33 cellular contexts compared by ENCODE assay signal in the genomic region with DNA sequence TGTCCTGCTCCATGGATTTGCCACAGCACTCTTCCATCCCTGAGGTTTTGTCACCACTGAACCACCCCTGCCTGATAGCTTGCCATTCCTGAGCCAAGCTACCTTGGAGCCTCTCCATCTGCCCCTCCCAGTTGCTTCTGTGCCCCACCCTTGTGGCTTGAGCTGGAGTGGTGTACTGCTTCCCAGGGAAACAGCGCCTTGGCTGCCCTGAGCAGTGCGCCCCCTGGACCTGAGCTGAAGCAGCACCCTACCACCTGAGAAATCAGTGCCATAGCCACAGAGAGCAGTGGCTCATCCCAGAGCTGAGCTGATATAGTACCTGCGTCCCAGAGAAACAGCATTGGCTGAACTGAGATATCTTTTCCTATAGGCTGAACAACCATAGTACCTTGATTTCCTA. TPM values are rescaled to one million over a fixed set of nuclear protein-coding genes. Genes with fewer than 3 reads are reported as not detected.
"Had no signal": no experiment of that assay in that cellular context is flagged by ENCODE, and none has a peak within 500 bp of the region (broad histone marks: within the 10 kb centered on the region; RNA-seq: fewer than 3 reads in every experiment).

No MANE protein-coding gene starts in this region.

- H3K36me3 Mint-ChIP-seq: brain had no signal

- H3K36me3 ChIP-seq: adrenal gland, heart left ventricle, right atrium auricular region, thoracic aorta, uterus had no signal

- H3K4me3 Mint-ChIP-seq: activated naive CD4-positive, alpha-beta T cell treated with anti-CD3 and anti-CD28 coated beads for 36 hours; activated naive CD8-positive, alpha-beta T cell treated with anti-CD3 and anti-CD28 coated beads for 36 hours; activated T-cell treated with anti-CD3 and anti-CD28 coated beads, Interleukin-2, amount 50 U/mL, for 72 hours; brain; naive thymus-derived CD8-positive, alpha-beta T cell; neural crest cell; stimulated activated naive CD8-positive, alpha-beta T cell treated with anti-CD3 and anti-CD28 coated beads, Interleukin-15, Interleukin-2, amounts not matched to agents 100 ng/mL and 50 ng/mL, for 24 hours; T-helper 2 cell treated with Interferon-gamma antibody and Interleukin-4, amounts not matched to agents 5 μg/mL and 100 μg/mL, for 36 hours had no signal

- ATAC-seq: activated T-cell treated with anti-CD3 and anti-CD28 coated beads, Interleukin-2, amount 50 U/mL, for 72 hours; heart left ventricle; naive thymus-derived CD8-positive, alpha-beta T cell had no signal

- H3K27ac Mint-ChIP-seq: activated naive CD4-positive, alpha-beta T cell treated with anti-CD3 and anti-CD28 coated beads for 36 hours; activated naive CD8-positive, alpha-beta T cell treated with anti-CD3 and anti-CD28 coated beads for 36 hours; activated T-cell treated with anti-CD3 and anti-CD28 coated beads, Interleukin-2, amount 50 U/mL, for 72 hours; brain; naive thymus-derived CD8-positive, alpha-beta T cell; stimulated activated naive CD8-positive, alpha-beta T cell treated with anti-CD3 and anti-CD28 coated beads, Interleukin-15, Interleukin-2, amounts not matched to agents 100 ng/mL and 50 ng/mL, for 24 hours; T-helper 2 cell treated with Interferon-gamma antibody and Interleukin-4, amounts not matched to agents 5 μg/mL and 100 μg/mL, for 36 hours had no signal

- H3K27me3 Mint-ChIP-seq: brain had no signal

- H3K4me3 ChIP-seq: adrenal gland, coronary artery, dorsolateral prefrontal cortex, heart left ventricle, right atrium auricular region, thoracic aorta, uterus had no signal

- H3K4me1 ChIP-seq: adrenal gland, heart left ventricle, right atrium auricular region, uterus had no signal

- H3K4me1 Mint-ChIP-seq: activated naive CD8-positive, alpha-beta T cell treated with anti-CD3 and anti-CD28 coated beads for 36 hours; brain; naive thymus-derived CD8-positive, alpha-beta T cell; neural crest cell had no signal

- DNase-seq: activated CD4-positive, alpha-beta T cell treated with anti-CD3 and anti-CD28 coated beads for 4 hours; activated CD4-positive, alpha-beta T cell treated with anti-CD3 and anti-CD28 coated beads, Interleukin-2, amount 50 U/mL, for 4 hours; activated naive CD4-positive, alpha-beta T cell treated with anti-CD3 and anti-CD28 coated beads for 36 hours; activated naive CD8-positive, alpha-beta T cell treated with anti-CD3 and anti-CD28 coated beads for 36 hours; activated T-cell treated with anti-CD3 and anti-CD28 coated beads for 4 hours; activated T-cell treated with anti-CD3 and anti-CD28 coated beads, Interleukin-2, amount 50 U/mL, for 72 hours; adrenal gland; aorta; dorsolateral prefrontal cortex; effector memory CD4-positive, alpha-beta T cell; erythroblast; foreskin fibroblast; heart left ventricle; hypothalamus; mammary epithelial cell; midbrain; naive thymus-derived CD8-positive, alpha-beta T cell; occipital lobe; stimulated activated CD4-positive, alpha-beta T cell treated with anti-CD3 and anti-CD28 coated beads, Interleukin-4, amount 100 ng/mL, for 1 hour; T-helper 1 cell; trophoblast cell; uterus had no signal

- H3K27me3 ChIP-seq: adrenal gland, heart left ventricle, right atrium auricular region, uterus had no signal

- H3K27ac ChIP-seq: adrenal gland, coronary artery, dorsolateral prefrontal cortex, heart left ventricle, right atrium auricular region, thoracic aorta, uterus had no signal

RNA-seq across cellular contexts. Expression of gene IL22RA2, which starts 40.3 kb away (rescaled TPM):
- total RNA-seq: activated naive CD4-positive, alpha-beta T cell treated with anti-CD3 and anti-CD28 coated beads for 36 hours; activated naive CD8-positive, alpha-beta T cell treated with anti-CD3 and anti-CD28 coated beads for 36 hours; activated T-cell treated with anti-CD3 and anti-CD28 coated beads, Interleukin-2, amount 50 U/mL, for 72 hours; adrenal gland; aorta; cerebellum; dorsolateral prefrontal cortex; mammary epithelial cell; naive thymus-derived CD8-positive, alpha-beta T cell; neural crest cell; occipital lobe; pulmonary artery endothelial cell; right atrium auricular region; subcutaneous adipose tissue; thoracic aorta; uterus had no signal
- polyA plus RNA-seq: adrenal gland; aorta; liver; mammary epithelial cell; naive thymus-derived CD8-positive, alpha-beta T cell had no signal
